1 cellular context compared by ENCODE assay signal in genomic region chr14:35158951-35159653, GRCh38.
TF ChIP-seq lines count a peak whose summit lies in the region.

No MANE protein-coding gene starts in this region.

TF ChIP-seq in HepG2, 621 proteins besides CTCF, POLR2A, EP300 and RAD21 (continued from another document and continues in another):
- TF ChIP-seq MAFK (conservative IDR thresholded peaks at IDR 0.05 in 1 of 2, IDR thresholded peaks at IDR 0.05 in 1 of 2; ENCODE audit: low read length in 2 of 2) (no peak), NR0B2 (CRISPR knock-in tag; IDR thresholded peaks at IDR 0.05) (no peak), RFX1 (IDR thresholded peaks at IDR 0.05) (no peak), ZNF556 (CRISPR knock-in tag; IDR thresholded peaks at IDR 0.05; ENCODE audit: borderline replicate concordance) (no peak), NFYB (CRISPR knock-in tag; IDR thresholded peaks at IDR 0.05) (no peak), ZFP41 (CRISPR knock-in tag; IDR thresholded peaks at IDR 0.05; ENCODE audit: borderline replicate concordance) (no peak), ZNF143 (CRISPR knock-in tag; IDR thresholded peaks at IDR 0.05) (no peak), ZNF296 (CRISPR knock-in tag; conservative IDR thresholded peaks at IDR 0.05) (no peak), SP140L (CRISPR knock-in tag; IDR thresholded peaks at IDR 0.05; ENCODE audit: borderline replicate concordance) (no peak), AHDC1 (CRISPR knock-in tag; IDR thresholded peaks at IDR 0.05; ENCODE audit: borderline replicate concordance) (no peak), NFIC (IDR thresholded peaks at IDR 0.05; ENCODE audit: low read length) (peak; percentile 49; the same call in 1 of the 2 replicates), ZHX2 (IDR thresholded peaks at IDR 0.05; ENCODE audit: low read depth) (no peak), ZHX2 (CRISPR knock-in tag; IDR thresholded peaks at IDR 0.05; ENCODE audit: borderline replicate concordance) (no peak), NR2F2 (IDR thresholded peaks at IDR 0.05; ENCODE audit: borderline replicate concordance, low read depth) (peak; percentile 92), CBX5 (CRISPR knock-in tag; IDR thresholded peaks at IDR 0.05; ENCODE audit: borderline replicate concordance) (no peak), SRY (CRISPR knock-in tag; IDR thresholded peaks at IDR 0.05) (no peak), GATA4 (IDR thresholded peaks at IDR 0.05; ENCODE audit: borderline replicate concordance, low read depth) (peak; percentile 44; the same call in 1 of the 2 replicates), CHD2 (IDR thresholded peaks at IDR 0.05; ENCODE audit: low read depth, low read length) (no peak), NFKBIZ (CRISPR knock-in tag; IDR thresholded peaks at IDR 0.05) (no peak), ADNP (CRISPR knock-in tag; IDR thresholded peaks at IDR 0.05) (no peak), MED13 (CRISPR knock-in tag; IDR thresholded peaks at IDR 0.05) (no peak), ZNF660 (CRISPR knock-in tag; IDR thresholded peaks at IDR 0.05; ENCODE audit: borderline replicate concordance, low read depth) (no peak), KDM6A (CRISPR knock-in tag; IDR thresholded peaks at IDR 0.05; ENCODE audit: low read depth) (no peak), RBFOX2 (IDR thresholded peaks at IDR 0.05; ENCODE audit: low read depth, low read length) (no peak), ZEB1 (IDR thresholded peaks at IDR 0.05; ENCODE audit: insufficient replicate concordance, low read depth) (no peak), IKZF5 (CRISPR knock-in tag; IDR thresholded peaks at IDR 0.05) (no peak), ATM (IDR thresholded peaks at IDR 0.05; ENCODE audit: borderline replicate concordance) (no peak), ZNF235 (CRISPR knock-in tag; IDR thresholded peaks at IDR 0.05; ENCODE audit: borderline replicate concordance) (no peak), ZNF577 (CRISPR knock-in tag; IDR thresholded peaks at IDR 0.05; ENCODE audit: borderline replicate concordance, low read depth) (no peak), TCF12 (IDR thresholded peaks at IDR 0.05) (no peak), TCF12 (CRISPR knock-in tag; IDR thresholded peaks at IDR 0.05) (no peak)
- TF ChIP-seq, protein P1, sequence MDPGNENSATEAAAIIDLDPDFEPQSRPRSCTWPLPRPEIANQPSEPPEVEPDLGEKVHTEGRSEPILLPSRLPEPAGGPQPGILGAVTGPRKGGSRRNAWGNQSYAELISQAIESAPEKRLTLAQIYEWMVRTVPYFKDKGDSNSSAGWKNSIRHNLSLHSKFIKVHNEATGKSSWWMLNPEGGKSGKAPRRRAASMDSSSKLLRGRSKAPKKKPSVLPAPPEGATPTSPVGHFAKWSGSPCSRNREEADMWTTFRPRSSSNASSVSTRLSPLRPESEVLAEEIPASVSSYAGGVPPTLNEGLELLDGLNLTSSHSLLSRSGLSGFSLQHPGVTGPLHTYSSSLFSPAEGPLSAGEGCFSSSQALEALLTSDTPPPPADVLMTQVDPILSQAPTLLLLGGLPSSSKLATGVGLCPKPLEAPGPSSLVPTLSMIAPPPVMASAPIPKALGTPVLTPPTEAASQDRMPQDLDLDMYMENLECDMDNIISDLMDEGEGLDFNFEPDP (CRISPR knock-in tag; conservative IDR thresholded peaks at IDR 0.05): no peak
- TF ChIP-seq, protein P2, sequence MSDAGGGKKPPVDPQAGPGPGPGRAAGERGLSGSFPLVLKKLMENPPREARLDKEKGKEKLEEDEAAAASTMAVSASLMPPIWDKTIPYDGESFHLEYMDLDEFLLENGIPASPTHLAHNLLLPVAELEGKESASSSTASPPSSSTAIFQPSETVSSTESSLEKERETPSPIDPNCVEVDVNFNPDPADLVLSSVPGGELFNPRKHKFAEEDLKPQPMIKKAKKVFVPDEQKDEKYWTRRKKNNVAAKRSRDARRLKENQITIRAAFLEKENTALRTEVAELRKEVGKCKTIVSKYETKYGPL (CRISPR knock-in tag; IDR thresholded peaks at IDR 0.05): no peak
- TF ChIP-seq, protein P3, sequence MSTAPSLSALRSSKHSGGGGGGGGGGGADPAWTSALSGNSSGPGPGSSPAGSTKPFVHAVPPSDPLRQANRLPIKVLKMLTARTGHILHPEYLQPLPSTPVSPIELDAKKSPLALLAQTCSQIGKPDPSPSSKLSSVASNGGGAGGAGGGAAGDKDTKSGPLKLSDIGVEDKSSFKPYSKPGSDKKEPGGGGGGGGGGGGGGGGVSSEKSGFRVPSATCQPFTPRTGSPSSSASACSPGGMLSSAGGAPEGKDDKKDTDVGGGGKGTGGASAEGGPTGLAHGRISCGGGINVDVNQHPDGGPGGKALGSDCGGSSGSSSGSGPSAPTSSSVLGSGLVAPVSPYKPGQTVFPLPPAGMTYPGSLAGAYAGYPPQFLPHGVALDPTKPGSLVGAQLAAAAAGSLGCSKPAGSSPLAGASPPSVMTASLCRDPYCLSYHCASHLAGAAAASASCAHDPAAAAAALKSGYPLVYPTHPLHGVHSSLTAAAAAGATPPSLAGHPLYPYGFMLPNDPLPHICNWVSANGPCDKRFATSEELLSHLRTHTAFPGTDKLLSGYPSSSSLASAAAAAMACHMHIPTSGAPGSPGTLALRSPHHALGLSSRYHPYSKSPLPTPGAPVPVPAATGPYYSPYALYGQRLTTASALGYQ (CRISPR knock-in tag; IDR thresholded peaks at IDR 0.05): no peak
- TF ChIP-seq, protein P4, sequence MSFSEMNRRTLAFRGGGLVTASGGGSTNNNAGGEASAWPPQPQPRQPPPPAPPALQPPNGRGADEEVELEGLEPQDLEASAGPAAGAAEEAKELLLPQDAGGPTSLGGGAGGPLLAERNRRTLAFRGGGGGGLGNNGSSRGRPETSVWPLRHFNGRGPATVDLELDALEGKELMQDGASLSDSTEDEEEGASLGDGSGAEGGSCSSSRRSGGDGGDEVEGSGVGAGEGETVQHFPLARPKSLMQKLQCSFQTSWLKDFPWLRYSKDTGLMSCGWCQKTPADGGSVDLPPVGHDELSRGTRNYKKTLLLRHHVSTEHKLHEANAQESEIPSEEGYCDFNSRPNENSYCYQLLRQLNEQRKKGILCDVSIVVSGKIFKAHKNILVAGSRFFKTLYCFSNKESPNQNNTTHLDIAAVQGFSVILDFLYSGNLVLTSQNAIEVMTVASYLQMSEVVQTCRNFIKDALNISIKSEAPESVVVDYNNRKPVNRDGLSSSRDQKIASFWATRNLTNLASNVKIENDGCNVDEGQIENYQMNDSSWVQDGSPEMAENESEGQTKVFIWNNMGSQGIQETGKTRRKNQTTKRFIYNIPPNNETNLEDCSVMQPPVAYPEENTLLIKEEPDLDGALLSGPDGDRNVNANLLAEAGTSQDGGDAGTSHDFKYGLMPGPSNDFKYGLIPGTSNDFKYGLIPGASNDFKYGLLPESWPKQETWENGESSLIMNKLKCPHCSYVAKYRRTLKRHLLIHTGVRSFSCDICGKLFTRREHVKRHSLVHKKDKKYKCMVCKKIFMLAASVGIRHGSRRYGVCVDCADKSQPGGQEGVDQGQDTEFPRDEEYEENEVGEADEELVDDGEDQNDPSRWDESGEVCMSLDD (CRISPR knock-in tag; IDR thresholded peaks at IDR 0.05; ENCODE audit: borderline replicate concordance): no peak
- TF ChIP-seq, protein P5, sequence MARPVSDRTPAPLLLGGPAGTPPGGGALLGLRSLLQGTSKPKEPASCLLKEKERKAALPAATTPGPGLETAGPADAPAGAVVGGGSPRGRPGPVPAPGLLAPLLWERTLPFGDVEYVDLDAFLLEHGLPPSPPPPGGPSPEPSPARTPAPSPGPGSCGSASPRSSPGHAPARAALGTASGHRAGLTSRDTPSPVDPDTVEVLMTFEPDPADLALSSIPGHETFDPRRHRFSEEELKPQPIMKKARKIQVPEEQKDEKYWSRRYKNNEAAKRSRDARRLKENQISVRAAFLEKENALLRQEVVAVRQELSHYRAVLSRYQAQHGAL (CRISPR knock-in tag; IDR thresholded peaks at IDR 0.05; ENCODE audit: not compliant biosample characterization): no peak
- TF ChIP-seq, protein P6, sequence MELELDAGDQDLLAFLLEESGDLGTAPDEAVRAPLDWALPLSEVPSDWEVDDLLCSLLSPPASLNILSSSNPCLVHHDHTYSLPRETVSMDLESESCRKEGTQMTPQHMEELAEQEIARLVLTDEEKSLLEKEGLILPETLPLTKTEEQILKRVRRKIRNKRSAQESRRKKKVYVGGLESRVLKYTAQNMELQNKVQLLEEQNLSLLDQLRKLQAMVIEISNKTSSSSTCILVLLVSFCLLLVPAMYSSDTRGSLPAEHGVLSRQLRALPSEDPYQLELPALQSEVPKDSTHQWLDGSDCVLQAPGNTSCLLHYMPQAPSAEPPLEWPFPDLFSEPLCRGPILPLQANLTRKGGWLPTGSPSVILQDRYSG (CRISPR knock-in tag; IDR thresholded peaks at IDR 0.05): no peak
- TF ChIP-seq, protein P7, sequence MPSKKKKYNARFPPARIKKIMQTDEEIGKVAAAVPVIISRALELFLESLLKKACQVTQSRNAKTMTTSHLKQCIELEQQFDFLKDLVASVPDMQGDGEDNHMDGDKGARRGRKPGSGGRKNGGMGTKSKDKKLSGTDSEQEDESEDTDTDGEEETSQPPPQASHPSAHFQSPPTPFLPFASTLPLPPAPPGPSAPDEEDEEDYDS (CRISPR knock-in tag; IDR thresholded peaks at IDR 0.05): no peak
